In the genomic region with DNA sequence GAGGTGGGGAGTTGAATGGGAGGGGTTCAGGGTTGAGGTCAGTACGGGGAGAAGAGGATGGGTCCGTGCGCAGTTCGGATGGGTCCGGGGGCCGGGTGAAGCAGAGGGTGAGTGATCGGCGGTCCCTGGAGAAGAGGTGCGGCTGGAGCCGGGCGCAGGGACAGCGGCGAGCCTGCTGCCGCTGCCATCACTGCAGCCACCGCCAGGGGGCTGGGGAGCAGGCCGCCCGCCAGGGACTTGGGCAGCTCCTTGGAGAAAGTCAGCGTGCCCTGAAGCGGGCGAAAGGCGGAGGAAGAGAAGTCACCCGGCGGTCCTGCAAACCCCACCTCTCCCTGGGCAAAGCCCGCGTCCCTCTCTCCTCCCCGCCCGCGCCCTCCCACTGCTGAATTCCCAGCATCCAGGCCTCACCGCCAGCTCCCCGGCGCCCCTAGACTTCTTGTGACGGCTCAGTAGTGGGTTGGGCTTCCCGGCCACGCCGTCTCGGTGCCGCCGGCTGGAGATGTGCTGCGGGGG, we compare ENCODE assay signal across 8 cellular contexts. TPM values are rescaled to one million over a fixed set of nuclear protein-coding genes. Genes with fewer than 3 reads are reported as not detected.
DNase-seq lines count a peak whose midpoint lies in the region; ATAC-seq, FAIRE-seq and TF ChIP-seq lines count a peak whose summit lies in the region.

No MANE protein-coding gene starts in this region.

- FAIRE-seq in D721Med (lab: Jason Lieb, UNC) = no peak

- no peak overlapping the region for H3K23ac ChIP-seq in trophoblast cell (ENCODE audit: low read length)

- H3K9me3 ChIP-seq in adipocyte (ENCODE audit: control insufficient read depth, low read length) (no peaks in the 10 kb centered on the region), trophoblast cell (ENCODE audit: insufficient read depth, low read depth, low read length) (no peaks in the 10 kb centered on the region)

- no peak overlapping the region for H3K14ac ChIP-seq in trophoblast cell (ENCODE audit: low read length)

- peaks cover 4% of the 10 kb centered on the region for H3K79me1 ChIP-seq in trophoblast cell (ENCODE audit: low read length)

- intact Hi-C loops in left cardiac atrium (cut with DNase I) = no loop called here

- no peak overlapping the region for H4K91ac ChIP-seq in trophoblast cell (ENCODE audit: low read depth, low read length)

- no peak overlapping the region for H2AFZ ChIP-seq in trophoblast cell (ENCODE audit: insufficient read depth, low read length, poor library complexity)

- no peaks in the 10 kb centered on the region for H3K79me2 ChIP-seq in trophoblast cell (ENCODE audit: control insufficient read depth, insufficient read depth, low read length, poor library complexity)

- H4K8ac ChIP-seq in trophoblast cell (ENCODE audit: low read depth, low read length) = peak overlapping the region; percentile 49

- H2BK12ac ChIP-seq in trophoblast cell (ENCODE audit: low read length) = no peak overlapping the region

- H2AK5ac ChIP-seq in trophoblast cell (ENCODE audit: low read length) = no peak overlapping the region

- H3K36me3 ChIP-seq in adipocyte (ENCODE audit: control insufficient read depth, insufficient read depth, low read length, severe bottlenecking) (peaks cover 3% of the 10 kb centered on the region), trophoblast cell (ENCODE audit: control insufficient read depth in 1 of 2, insufficient read depth in 2 of 2, low read length in 2 of 2) (peaks cover 31 to 43% of the 10 kb centered on the region in 2 experiments)

- H4K12ac ChIP-seq in trophoblast cell (ENCODE audit: low read depth, low read length) = peak overlapping the region; percentile 64

- H3K9ac ChIP-seq in adipocyte (ENCODE audit: low read length) = peak overlapping the region; percentile 61
- no peak overlapping the region for H3K9ac ChIP-seq in trophoblast cell (ENCODE audit: low read length)

- H2BK120ac ChIP-seq in trophoblast cell (ENCODE audit: insufficient read depth, low read length, poor library complexity) = no peak overlapping the region

- TF ChIP-seq CTCF in D721Med (IDR thresholded peaks at IDR 0.05; ENCODE audit: insufficient read depth, missing control alignments) = peak; percentile 74

- H3K4ac ChIP-seq in trophoblast cell (ENCODE audit: low read depth, low read length) = no peak overlapping the region

- H2BK5ac ChIP-seq in trophoblast cell (ENCODE audit: low read depth, low read length, poor library complexity) = no peak overlapping the region

- WGBS in trophoblast cell (ENCODE audit: extremely low coverage, insufficient coverage, insufficient read length) = no CpG with 5 or more reads among the region's 39 CpGs

- H3K27ac ChIP-seq in trophoblast cell (ENCODE audit: low read depth, low read length) = no peak overlapping the region

- DNase-seq in D721Med (ENCODE audit: insufficient read length, low spot score) = no peak
- DNase-seq in HUDEP-2 (lab: John Stamatoyannopoulos, UW; ENCODE audit: unreplicated experiment in 76 of 76) = peak in 62 of 76 experiments; percentile 7 to 79 (median 48)
- DNase-seq in adipocyte (ENCODE audit: low read depth) = peak; percentile 94
- DNase-seq in left cardiac atrium = peak; percentile 85
- peak; percentile 64 to 89 for DNase-seq in trophoblast cell
- DNase-seq in SW480 (ENCODE audit: low spot score) = no peak
- DNase-seq in activated CD4-positive, CD25-positive, alpha-beta regulatory T cell (lab: John Stamatoyannopoulos, UW) = no peak

- H3K4me3 ChIP-seq in adipocyte (ENCODE audit: low read length) (peak overlapping the region; percentile 56), trophoblast cell (ENCODE audit: low read depth, low read length) (no peak overlapping the region)

- ATAC-seq in left cardiac atrium = peak; percentile 68 to 76
- no peak for ATAC-seq in HG03565 (IDR thresholded peaks at IDR 0.05; ENCODE audit: unreplicated experiment)

- peak overlapping the region; percentile 52 for H3K4me2 ChIP-seq in trophoblast cell (ENCODE audit: low read length)

- H3K4me1 ChIP-seq in adipocyte (ENCODE audit: control insufficient read depth, insufficient read depth, low read length) = peaks cover 50% of the 10 kb centered on the region
- peaks cover 7 to 18% of the 10 kb centered on the region in 2 experiments for H3K4me1 ChIP-seq in trophoblast cell (ENCODE audit: control insufficient read depth in 1 of 2, insufficient read depth in 2 of 2, low read length in 2 of 2)

- H3K18ac ChIP-seq in trophoblast cell (ENCODE audit: low read length) = no peak overlapping the region

- H3K27me3 ChIP-seq in adipocyte (replicated peaks; ENCODE audit: control insufficient read depth, insufficient read depth, low read length) = no peaks in the 10 kb centered on the region
- no peaks in the 10 kb centered on the region for H3K27me3 ChIP-seq in trophoblast cell (ENCODE audit: insufficient read depth, low read length)

RNA-seq across cellular contexts. Expression of a gene that starts 6.0 kb away (rescaled TPM):
- under 1 TPM; 0.29 to 0.55 TPM for total RNA-seq in left cardiac atrium
- 0.04 and 0.06 TPM in 2 replicates for polyA plus RNA-seq in trophoblast cell (2013)

RNA-seq across cellular contexts. Expression of a gene that starts 14.3 kb away (rescaled TPM):
- 10 to 100 TPM; 20.4 to 24.2 TPM for total RNA-seq in left cardiac atrium
- polyA plus RNA-seq in trophoblast cell (2013) = 74.0 and 75.2 TPM in 2 replicates

RNA-seq across cellular contexts. Expression of a gene that starts 45.3 kb away (rescaled TPM):
- 100 to 1,000 TPM; 118 to 131 TPM for total RNA-seq in left cardiac atrium
- polyA plus RNA-seq in trophoblast cell (2013) = 133 and 138 TPM in 2 replicates

RNA-seq across cellular contexts. Expression of a gene that starts 48.8 kb away (rescaled TPM):
- total RNA-seq in left cardiac atrium = 100 to 1,000 TPM in 1 of 2 donors, 10 to 100 TPM in 1; 45.7 to 133 TPM
- 81.6 and 90.0 TPM in 2 replicates for polyA plus RNA-seq in trophoblast cell (2013)

Comparison
In these comparisons a context has a peak if more than half of its experiments do, and no peak if none do; other contexts are left out.
1. DNase-seq: peak in HUDEP-2 (62 of 76), adipocyte (single experiment), left cardiac atrium (single experiment) and trophoblast cell (2 of 2); none in D721Med (single experiment), SW480 (single experiment) and activated CD4-positive, CD25-positive, alpha-beta regulatory T cell (0 of 4).